ENCODE assay signal across 8 cellular contexts in genomic region chr21:33948096-33948950, GRCh38. TPM values are rescaled to one million over a fixed set of nuclear protein-coding genes. Genes with fewer than 3 reads are reported as not detected.
DNase-seq lines count a peak whose midpoint lies in the region; ATAC-seq and TF ChIP-seq lines count a peak whose summit lies in the region.

No MANE protein-coding gene starts in this region.

- no peaks in the 10 kb centered on the region for H3K27me3 ChIP-seq in effector memory CD4-positive, alpha-beta T cell (replicated peaks; ENCODE audit: control insufficient read depth, insufficient read depth, low read length, poor library complexity, severe bottlenecking)

- H3K4me1 ChIP-seq in effector memory CD4-positive, alpha-beta T cell (ENCODE audit: control insufficient read depth, insufficient read depth, low read length, poor library complexity, severe bottlenecking): peaks cover 46% of the 10 kb centered on the region

- no peaks in the 10 kb centered on the region for H3K9me3 ChIP-seq in effector memory CD4-positive, alpha-beta T cell (ENCODE audit: control insufficient read depth, low read length)

- peak overlapping the region; percentile 13; the same call in 1 of the 2 replicates for H3K4me3 ChIP-seq in AG09309 (ENCODE audit: control insufficient read depth, low read depth, low read length)
- no peak overlapping the region for H3K4me3 ChIP-seq in effector memory CD4-positive, alpha-beta T cell (ENCODE audit: insufficient read depth, low read depth, low read length, poor library complexity, severe bottlenecking)

- no peak for TF ChIP-seq CTCF in AG09309 (IDR thresholded peaks at IDR 0.05; ENCODE audit: control insufficient read depth, insufficient read depth, low read depth, low read length, missing control alignments)

- H3K36me3 ChIP-seq in effector memory CD4-positive, alpha-beta T cell (ENCODE audit: control insufficient read depth, insufficient read depth, low read length): peaks cover under 1% of the 10 kb centered on the region

- ATAC-seq in GM19035 (IDR thresholded peaks at IDR 0.05; ENCODE audit: unreplicated experiment): peak; percentile 49
- ATAC-seq in HG03342 (IDR thresholded peaks at IDR 0.05; ENCODE audit: unreplicated experiment): peak; percentile 55

- H3K27ac ChIP-seq in effector memory CD4-positive, alpha-beta T cell (ENCODE audit: insufficient read depth, low read length, poor library complexity, severe bottlenecking): peak overlapping the region; percentile 98

- DNase-seq in AG09309 (ENCODE audit: low read depth): no peak
- DNase-seq in NCI-H748 (lab: John Stamatoyannopoulos, UW; ENCODE audit: unreplicated experiment): peak; percentile 95
- DNase-seq in activated CD8-positive, alpha-beta memory T cell treated with anti-CD3 and anti-CD28 coated beads for 24 hours: peak; percentile 87
- DNase-seq in effector memory CD4-positive, alpha-beta T cell: peak; percentile 79 to 83 (median 79)
- peak; percentile 69 for DNase-seq in mucosa of gallbladder (ENCODE audit: low spot score)
- DNase-seq in stimulated activated CD8-positive, alpha-beta memory T cell treated with anti-CD3 and anti-CD28 coated beads, Interleukin-7, amount 100 ng/mL, for 24 hours (ENCODE audit: low read depth): peak; percentile 55

RNA-seq across cellular contexts. Expression of gene ATP5PO, which starts 32.7 kb away (rescaled TPM):
- 157 TPM for total RNA-seq in mucosa of gallbladder
